26 cellular contexts compared by ENCODE assay signal in the genomic region with DNA sequence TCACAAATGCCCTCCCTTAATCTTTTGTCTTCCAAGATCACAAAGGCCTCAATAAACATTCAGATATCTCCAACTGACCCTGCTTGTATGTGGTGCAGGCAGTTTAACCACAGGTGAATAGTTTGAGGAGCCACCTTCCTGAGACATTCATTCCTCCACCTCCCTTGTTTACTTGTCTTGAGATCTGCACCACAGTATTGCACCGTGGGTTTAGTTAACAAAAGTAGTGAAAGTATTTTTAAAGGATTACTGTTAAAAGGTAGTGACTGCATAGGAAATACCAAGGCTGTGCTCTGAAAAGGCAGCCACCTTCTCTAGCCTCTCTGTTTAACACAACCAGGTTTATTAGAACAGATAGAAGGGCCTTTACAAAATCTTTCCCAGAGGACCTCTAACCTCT. TPM values are rescaled to one million over a fixed set of nuclear protein-coding genes. Genes with fewer than 3 reads are reported as not detected.
DNase-seq lines count a peak whose midpoint lies in the region; ATAC-seq and TF ChIP-seq lines count a peak whose summit lies in the region.
"Had no signal": no experiment of that assay in that cellular context is flagged by ENCODE, and none has a peak within 500 bp of the region (broad histone marks: within the 10 kb centered on the region; RNA-seq: fewer than 3 reads in every experiment).

No MANE protein-coding gene starts in this region.

- POLR2A ChIA-PET in activated CD8-positive, alpha-beta T cell treated with anti-CD3 and anti-CD28 coated beads, Interleukin-2, amount 10 ng/mL, durations not matched to agents 7 days and 5 days (lab: Charles Lee), result interaction anchor here (0.6 kb wide), 1 partner anchor 232 kb away, joined by 3 read pairs; no protein-coding TSS in a partner anchor

- H3K27ac ChIP-seq in heart left ventricle (peak overlapping the region; percentile 19 to 71 (median 48)), thyroid gland (peak overlapping the region; percentile 59 to 69 (median 68))
- H3K27ac ChIP-seq: BLaER1 treated with 17β-estradiol and CSF1 and Interleukin-3, amounts not matched to agents 10 nM and 100 nM; cardiac muscle cell; gastroesophageal sphincter; thoracic aorta had no signal

- H3K27ac Mint-ChIP-seq in activated T-helper 17 cell treated with anti-CD3 and anti-CD28 coated beads, Interleukin-2, amount 50 U/mL, for 72 hours, result no peak overlapping the region
- H3K27ac Mint-ChIP-seq in activated CD8-positive, alpha-beta T cell treated with anti-CD3 and anti-CD28 coated beads, Interleukin-2, amount 10 ng/mL, durations not matched to agents 7 days and 5 days, result no peak overlapping the region
- H3K27ac Mint-ChIP-seq: activated T-cell treated with anti-CD3 and anti-CD28 coated beads, Interleukin-2, amount 50 U/mL, for 24 hours; dendritic cell treated with granulocyte-macrophage colony-stimulating factor and Interleukin-4, amounts not matched to agents 40 ng/mL and 50 ng/mL, for 4 days had no signal

- H3K9me3 Mint-ChIP-seq in activated T-helper 17 cell treated with anti-CD3 and anti-CD28 coated beads, Interleukin-2, amount 50 U/mL, for 72 hours, result no peaks in the 10 kb centered on the region
- H3K9me3 Mint-ChIP-seq in activated CD8-positive, alpha-beta T cell treated with anti-CD3 and anti-CD28 coated beads, Interleukin-2, amount 10 ng/mL, durations not matched to agents 7 days and 5 days (ENCODE audit: insufficient read depth), result no peaks in the 10 kb centered on the region
- H3K9me3 Mint-ChIP-seq: activated T-cell treated with anti-CD3 and anti-CD28 coated beads, Interleukin-2, amount 50 U/mL, for 24 hours; dendritic cell treated with granulocyte-macrophage colony-stimulating factor and Interleukin-4, amounts not matched to agents 40 ng/mL and 50 ng/mL, for 4 days had no signal

- TF ChIP-seq CTCF in heart left ventricle (IDR thresholded peaks at IDR 0.05) (no peak), thyroid gland (IDR thresholded peaks at IDR 0.05) (no peak)

- no peaks in the 10 kb centered on the region for H3K36me3 Mint-ChIP-seq in activated T-helper 17 cell treated with anti-CD3 and anti-CD28 coated beads, Interleukin-2, amount 50 U/mL, for 72 hours (ENCODE audit: low read depth)
- peaks cover 4% of the 10 kb centered on the region for H3K36me3 Mint-ChIP-seq in activated CD8-positive, alpha-beta T cell treated with anti-CD3 and anti-CD28 coated beads, Interleukin-2, amount 10 ng/mL, durations not matched to agents 7 days and 5 days (ENCODE audit: low read depth)
- H3K36me3 Mint-ChIP-seq: IgD-negative memory B cell had no signal

- H3K27me3 ChIP-seq in heart left ventricle (no peaks in the 10 kb centered on the region), thyroid gland (no peaks in the 10 kb centered on the region)
- H3K27me3 ChIP-seq: BLaER1 treated with 17β-estradiol and CSF1 and Interleukin-3, amounts not matched to agents 10 nM and 100 nM; cardiac muscle cell; gastroesophageal sphincter had no signal

- no peak for DNase-seq in heart left ventricle
- DNase-seq in cardiac septum (ENCODE audit: low spot score), result no peak
- no peak for DNase-seq in left colon
- DNase-seq in thyroid gland, result no peak
- no peak for DNase-seq in GM19238 (ENCODE audit: insufficient read length, low spot score)
- DNase-seq in activated CD8-positive, alpha-beta T cell treated with anti-CD3 and anti-CD28 coated beads, Interleukin-2, amount 10 ng/mL, durations not matched to agents 7 days and 5 days, result no peak
- DNase-seq: ACHN; activated CD4-positive, CD25-positive, alpha-beta regulatory T cell treated with anti-CD3 and anti-CD28 coated beads, Interleukin-2, amount 50 U/mL, for 72 hours; activated naive CD4-positive, alpha-beta T cell treated with Interleukin-2 at 50 U/mL for 16 hours; activated T-cell treated with anti-CD3 and anti-CD28 coated beads, Interleukin-2, amount 50 U/mL, for 24 hours; islet precursor cell; NCI-H2029 treated with DMSO at 0.1 percent for 48 hours; NCI-H345; NCI-H82; retina; stimulated activated CD4-positive, alpha-beta T cell treated with anti-CD3 and anti-CD28 coated beads, Interleukin-12 subunit alpha, Interleukin-12 subunit beta, amount 100 ng/mL, for 4 hours; stimulated activated CD4-positive, alpha-beta T cell treated with anti-CD3 and anti-CD28 coated beads, Interleukin-4, amount 100 ng/mL, for 24 hours; stimulated activated naive CD4-positive, alpha-beta T cell had no signal

- intact Hi-C loops in heart left ventricle (cut with DNase I), result no loop called here
- intact Hi-C loops in cardiac septum (cut with DNase I), result no loop called here
- intact Hi-C loops in left colon (cut with DNase I, micrococcal nuclease), result no loop called here
- intact Hi-C loops in thyroid gland (cut with DNase I), result no loop called here

- no peaks in the 10 kb centered on the region for H3K36me3 ChIP-seq in heart left ventricle
- H3K36me3 ChIP-seq in thyroid gland, result no peaks in the 10 kb centered on the region
- H3K36me3 ChIP-seq: cardiac muscle cell, gastroesophageal sphincter, thoracic aorta had no signal

- peaks cover 19% of the 10 kb centered on the region for H3K4me1 Mint-ChIP-seq in activated T-helper 17 cell treated with anti-CD3 and anti-CD28 coated beads, Interleukin-2, amount 50 U/mL, for 72 hours
- peaks cover 19% of the 10 kb centered on the region for H3K4me1 Mint-ChIP-seq in activated CD8-positive, alpha-beta T cell treated with anti-CD3 and anti-CD28 coated beads, Interleukin-2, amount 10 ng/mL, durations not matched to agents 7 days and 5 days (ENCODE audit: low read depth)

- H3K9me3 ChIP-seq in heart left ventricle (no peaks in the 10 kb centered on the region), thyroid gland (no peaks in the 10 kb centered on the region)
- H3K9me3 ChIP-seq: gastroesophageal sphincter, thoracic aorta had no signal

- peaks cover 0 to 50% (median 24%) of the 10 kb centered on the region in 12 donors for H3K4me1 ChIP-seq in heart left ventricle
- peaks cover 16% of the 10 kb centered on the region in 2 donors for H3K4me1 ChIP-seq in thyroid gland

- H3K4me3 ChIP-seq in heart left ventricle (no peak overlapping the region), thyroid gland (replicated peaks in 1 of 3) (no peak overlapping the region)
- H3K4me3 ChIP-seq: BLaER1 treated with 17β-estradiol and CSF1 and Interleukin-3, amounts not matched to agents 10 nM and 100 nM; cardiac muscle cell; gastroesophageal sphincter; thoracic aorta had no signal

- WGBS in heart left ventricle, 4 donors, result 34 to 58% (median 50%) methylated on average over 1 of the region's 1 CpG
- 18 to 20% methylated on average over 1 of the region's 1 CpG for WGBS in thyroid gland, 2 donors

- CTCF ChIA-PET in activated CD8-positive, alpha-beta T cell treated with anti-CD3 and anti-CD28 coated beads, Interleukin-2, amount 10 ng/mL, durations not matched to agents 7 days and 5 days (lab: Charles Lee), result interaction anchor here (0.9 to 3.5 kb wide), 4 partner anchors 12 to 37 kb away, joined by 3 to 18 read pairs (median 4); no protein-coding TSS in a partner anchor

- peak in 1 of 4 donors; percentile 46 for ATAC-seq in heart left ventricle
- peak; percentile 67 for ATAC-seq in activated T-helper 17 cell treated with anti-CD3 and anti-CD28 coated beads, Interleukin-2, amount 50 U/mL, for 72 hours (replicated peaks)
- ATAC-seq in left colon, result peak; percentile 12
- no peak for ATAC-seq in activated CD8-positive, alpha-beta T cell treated with anti-CD3 and anti-CD28 coated beads, Interleukin-2, amount 10 ng/mL, durations not matched to agents 7 days and 5 days
- ATAC-seq in GM21447 (IDR thresholded peaks at IDR 0.05; ENCODE audit: unreplicated experiment), result no peak
- ATAC-seq: gastroesophageal sphincter had no signal

- TF ChIP-seq POLR2A in heart left ventricle (IDR thresholded peaks at IDR 0.05) (no peak), thyroid gland (IDR thresholded peaks at IDR 0.05) (no peak)

- H3K4me3 Mint-ChIP-seq in activated T-helper 17 cell treated with anti-CD3 and anti-CD28 coated beads, Interleukin-2, amount 50 U/mL, for 72 hours, result no peak overlapping the region
- H3K4me3 Mint-ChIP-seq in activated CD8-positive, alpha-beta T cell treated with anti-CD3 and anti-CD28 coated beads, Interleukin-2, amount 10 ng/mL, durations not matched to agents 7 days and 5 days, result no peak overlapping the region
- H3K4me3 Mint-ChIP-seq: activated T-cell treated with anti-CD3 and anti-CD28 coated beads, Interleukin-2, amount 50 U/mL, for 24 hours; dendritic cell treated with granulocyte-macrophage colony-stimulating factor and Interleukin-4, amounts not matched to agents 40 ng/mL and 50 ng/mL, for 4 days had no signal

- H3K27me3 Mint-ChIP-seq in activated T-helper 17 cell treated with anti-CD3 and anti-CD28 coated beads, Interleukin-2, amount 50 U/mL, for 72 hours, result no peaks in the 10 kb centered on the region
- H3K27me3 Mint-ChIP-seq in activated CD8-positive, alpha-beta T cell treated with anti-CD3 and anti-CD28 coated beads, Interleukin-2, amount 10 ng/mL, durations not matched to agents 7 days and 5 days (ENCODE audit: low read depth), result no peaks in the 10 kb centered on the region
- H3K27me3 Mint-ChIP-seq: activated T-cell treated with anti-CD3 and anti-CD28 coated beads, Interleukin-2, amount 50 U/mL, for 24 hours; dendritic cell treated with granulocyte-macrophage colony-stimulating factor and Interleukin-4, amounts not matched to agents 40 ng/mL and 50 ng/mL, for 4 days had no signal

RNA-seq across cellular contexts. Expression of a gene that starts 46.5 kb away (rescaled TPM):
- 10 to 100 TPM; 30.2 to 63.2 (median 42.7) TPM for total RNA-seq in heart left ventricle
- 10 to 100 TPM; 22.5 to 32.5 TPM for polyA plus RNA-seq in heart left ventricle
- total RNA-seq in cardiac septum, result 29.6 TPM
- total RNA-seq in activated T-helper 17 cell treated with anti-CD3 and anti-CD28 coated beads, Interleukin-2, amount 50 U/mL, for 72 hours, result 10 to 100 TPM in 1 of 2 donors, 1 to 10 TPM in 1; 9.8 to 23.0 TPM
- 10 to 100 TPM; 20.4 to 27.5 TPM for total RNA-seq in left colon
- total RNA-seq in thyroid gland, result 10 to 100 TPM; 43.8 to 68.1 (median 58.1) TPM
- total RNA-seq in activated CD8-positive, alpha-beta T cell treated with anti-CD3 and anti-CD28 coated beads, Interleukin-2, amount 10 ng/mL, durations not matched to agents 7 days and 5 days, result 10 to 100 TPM; 23.1 to 24.5 TPM

RNA-seq across cellular contexts. Expression of a gene that starts 47.1 kb away (rescaled TPM):
- 10 to 100 TPM in 5 of 9 donors, 1 to 10 TPM in 4; 5.9 to 13.8 (median 10.3) TPM for total RNA-seq in heart left ventricle
- polyA plus RNA-seq in heart left ventricle, result 1 to 10 TPM; 6.9 to 7.9 TPM
- 7.9 TPM for total RNA-seq in cardiac septum
- total RNA-seq in activated T-helper 17 cell treated with anti-CD3 and anti-CD28 coated beads, Interleukin-2, amount 50 U/mL, for 72 hours, result 10 to 100 TPM; 20.9 to 21.8 TPM
- 10 to 100 TPM in 1 of 2 donors, 1 to 10 TPM in 1; 7.7 to 11.2 TPM for total RNA-seq in left colon
- total RNA-seq in thyroid gland, result 10 to 100 TPM; 15.0 to 27.7 (median 19.5) TPM
- 10 to 100 TPM; 25.2 to 25.3 TPM for total RNA-seq in activated CD8-positive, alpha-beta T cell treated with anti-CD3 and anti-CD28 coated beads, Interleukin-2, amount 10 ng/mL, durations not matched to agents 7 days and 5 days

Comparison
In these comparisons a context has a peak if more than half of its experiments do, and no peak if none do; other contexts are left out.
1. ATAC-seq: peak in activated T-helper 17 cell treated with anti-CD3 and anti-CD28 coated beads, Interleukin-2, amount 50 U/mL, for 72 hours (single experiment) and left colon (single experiment); none in activated CD8-positive, alpha-beta T cell treated with anti-CD3 and anti-CD28 coated beads, Interleukin-2, amount 10 ng/mL, durations not matched to agents 7 days and 5 days (single experiment) and GM21447 (single experiment).